In genomic region chr1:202709276-202710041, GRCh38 we compare ENCODE assay signal across 10 cellular contexts. TPM values are rescaled to one million over a fixed set of nuclear protein-coding genes. Genes with fewer than 3 reads are reported as not detected.
A peak's percentile ranks its signal among the peaks of the same experiment; 100 is the strongest.
DNase-seq lines count a peak whose midpoint lies in the region; TF ChIP-seq lines count a peak whose summit lies in the region.
"Had no signal": no experiment of that assay in that cellular context is flagged by ENCODE, and none has a peak within 500 bp of the region (broad histone marks: within the 10 kb centered on the region; RNA-seq: fewer than 3 reads in every experiment).

No MANE protein-coding gene starts in this region.

- H3K4me1 ChIP-seq in GM23248 (ENCODE audit: insufficient read depth): no peaks in the 10 kb centered on the region
- no peaks in the 10 kb centered on the region for H3K4me1 ChIP-seq in rectal smooth muscle tissue (ENCODE audit: control insufficient read depth, insufficient read depth, low read length)

- H2AFZ ChIP-seq in GM23248: no peak overlapping the region

- no peak for TF ChIP-seq CTCF in VCaP (conservative IDR thresholded peaks at IDR 0.05)

- H3K9ac ChIP-seq in GM23248: no peak overlapping the region
- H3K9ac ChIP-seq in rectal smooth muscle tissue (ENCODE audit: low read length): no peak overlapping the region

- H3F3A ChIP-seq in GM23248 (ENCODE audit: insufficient read depth): no peaks in the 10 kb centered on the region

- H3K27ac ChIP-seq in GM23248 (no peak overlapping the region), VCaP (peak overlapping the region; percentile 40; the same call in 1 of the 2 replicates), rectal smooth muscle tissue (ENCODE audit: low read depth, low read length) (no peak overlapping the region)

- DNase-seq in GM23248: no peak
- DNase-seq in NOMO-1 (lab: John Stamatoyannopoulos, UW; ENCODE audit: unreplicated experiment in 2 of 2): no peak
- no peak for DNase-seq in SIG-M5 (lab: John Stamatoyannopoulos, UW)
- DNase-seq in stimulated activated CD8-positive, alpha-beta memory T cell treated with anti-CD3 and anti-CD28 coated beads, Interleukin-4, amount 100 ng/mL, for 48 hours: no peak
- DNase-seq in G401 (ENCODE audit: low spot score): no peak
- DNase-seq: activated naive CD4-positive, alpha-beta T cell; effector CD8-positive, alpha-beta T cell had no signal

- 3 to 9% methylated on average over 9 to 30 of the region's 34 CpGs for WGBS in GM23248 (ENCODE audit: low coverage in 1 of 2, low lambda C conversion rate in 2 of 2, missing lambda C conversion rate in 2 of 2), 2 experiments

- no peaks in the 10 kb centered on the region for H3K36me3 ChIP-seq in GM23248 (ENCODE audit: low read depth)
- H3K36me3 ChIP-seq in rectal smooth muscle tissue (ENCODE audit: control insufficient read depth, insufficient read depth, low read length): no peaks in the 10 kb centered on the region

- peak overlapping the region; percentile 57 for H3K4me2 ChIP-seq in GM23248 (ENCODE audit: unreplicated experiment)

- H3K79me2 ChIP-seq in GM23248 (ENCODE audit: insufficient read depth): no peaks in the 10 kb centered on the region

- H3K27me3 ChIP-seq in GM23248 (replicated peaks; ENCODE audit: insufficient read depth) (peaks cover 89% of the 10 kb centered on the region), rectal smooth muscle tissue (ENCODE audit: control insufficient read depth, insufficient read depth, low read length) (peaks cover 30% of the 10 kb centered on the region)

- no peaks in the 10 kb centered on the region for H3K9me2 ChIP-seq in GM23248 (ENCODE audit: insufficient read depth)

- in situ Hi-C loops in GM23248 (cut with MboI): loop anchor here (10.0 kb wide), 3 partner anchors 245 to 535 kb away; no protein-coding TSS in a partner anchor
- in situ Hi-C loops in G401 (cut with HindIII; ENCODE audit: low sequenced_read_pairs): no loop called here

- no peak overlapping the region for H3K4me3 ChIP-seq in GM23248
- H3K4me3 ChIP-seq in iPS-18c (ENCODE audit: insufficient read depth, low read depth, low read length): peak overlapping the region; percentile 65
- H3K4me3 ChIP-seq in rectal smooth muscle tissue (ENCODE audit: low read length): peak overlapping the region; percentile 55

- no peaks in the 10 kb centered on the region for H4K20me1 ChIP-seq in GM23248 (ENCODE audit: insufficient read depth)

- H3K9me3 ChIP-seq in GM23248 (ENCODE audit: low read depth): no peaks in the 10 kb centered on the region
- no peaks in the 10 kb centered on the region for H3K9me3 ChIP-seq in iPS-18c (ENCODE audit: control insufficient read depth, insufficient read depth, low read length)

RNA-seq across cellular contexts. Expression of gene SYT2, which starts 0.8 kb away (rescaled TPM):
- total RNA-seq in GM23248 (2014; rRNA removed; shearing (Covaris generic)): not detected in 2 replicates
- 0.03 and 0.05 TPM in 2 replicates for polyA plus RNA-seq in GM23248 (2016; fragmentation: Nextera tagmentation; extraction: Ambion mirVana)
- not detected in 2 replicates for total RNA-seq in G401 (2014; rRNA removed; shearing (Covaris generic))
